ENCODE assay signal across 19 cellular contexts in the genomic region with DNA sequence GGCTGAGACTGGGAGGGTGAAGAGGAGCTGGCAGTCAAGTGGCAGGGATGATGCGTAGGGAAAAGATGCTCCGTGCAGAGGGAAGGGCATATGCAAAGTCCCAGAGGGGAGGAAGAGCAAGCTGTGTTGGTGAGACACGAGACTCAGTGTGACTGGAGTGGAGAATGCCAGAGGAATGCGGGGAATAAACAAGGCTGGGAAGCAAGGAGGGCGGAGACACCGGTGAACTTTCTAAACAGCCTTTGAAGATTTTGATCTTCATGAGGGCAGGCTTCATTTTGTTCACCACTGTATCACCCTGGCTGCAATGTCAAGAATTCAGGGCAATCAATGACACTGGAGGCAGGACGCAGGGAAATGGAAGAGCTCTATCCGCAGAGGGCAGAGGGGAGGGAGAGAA.
DNase-seq lines count a peak whose midpoint lies in the region; ATAC-seq and TF ChIP-seq lines count a peak whose summit lies in the region.
"Had no signal": no experiment of that assay in that cellular context is flagged by ENCODE, and none has a peak within 500 bp of the region (broad histone marks: within the 10 kb centered on the region; RNA-seq: fewer than 3 reads in every experiment).

No MANE protein-coding gene starts in this region.

- H3F3A ChIP-seq in neural progenitor cell (ENCODE audit: low read depth) = no peaks in the 10 kb centered on the region

- H3K36me3 Mint-ChIP-seq in activated naive CD4-positive, alpha-beta T cell treated with anti-CD3 and anti-CD28 coated beads, Interleukin-2, amount 50 U/mL, for 72 hours = peaks cover 6 to 18% of the 10 kb centered on the region in 2 donors
- H3K36me3 Mint-ChIP-seq in neural progenitor cell = no peaks in the 10 kb centered on the region
- H3K36me3 Mint-ChIP-seq: CD4-positive, alpha-beta memory T cell; IgD-negative memory B cell had no signal

- H3K36me3 ChIP-seq in neural progenitor cell = no peaks in the 10 kb centered on the region

- H3K79me2 ChIP-seq in neural progenitor cell (ENCODE audit: low read depth) = no peaks in the 10 kb centered on the region

- H3K4me2 ChIP-seq in neural progenitor cell = no peak overlapping the region

- intact Hi-C loops in lower leg skin (cut with DNase I; ENCODE audit: low total_unique reads) = no loop called here

- H3K4me3 ChIP-seq in neural progenitor cell = no peak overlapping the region
- H3K4me3 ChIP-seq in lower leg skin (ENCODE audit: low read depth, poor library complexity, severe bottlenecking) = no peak overlapping the region

- peak overlapping the region; percentile 53 to 88 for H3K27ac Mint-ChIP-seq in activated naive CD4-positive, alpha-beta T cell treated with anti-CD3 and anti-CD28 coated beads, Interleukin-2, amount 50 U/mL, for 72 hours
- H3K27ac Mint-ChIP-seq in neural progenitor cell = peak overlapping the region; percentile 74
- H3K27ac Mint-ChIP-seq: IgD-negative memory B cell had no signal

- no peak for DNase-seq in activated naive CD4-positive, alpha-beta T cell treated with anti-CD3 and anti-CD28 coated beads, Interleukin-2, amount 50 U/mL, for 72 hours (ENCODE audit: low spot score in 2 of 2)
- DNase-seq in activated naive CD4-positive, alpha-beta T cell treated with anti-CD3 and anti-CD28 coated beads, Interleukin-2, amount 50 U/mL, for 16 hours = no peak
- DNase-seq in H4 (ENCODE audit: low spot score) (peak; percentile 14), amniotic epithelial cell (ENCODE audit: low read depth) (peak; percentile 16), neural progenitor cell (ENCODE audit: low spot score) (no peak), NCI-H1048 (lab: John Stamatoyannopoulos, UW) (no peak), lower leg skin (ENCODE audit: low spot score in 2 of 2) (no peak)
- DNase-seq: CD4-positive, alpha-beta memory T cell; DMS79 treated with DMSO at 0.1 percent for 48 hours; GDM1; H7; NCI-H1417 treated with DMSO at 0.1 percent for 48 hours; NCI-H2029; NCI-H510A; NCI-H82 had no signal

- ATAC-seq in activated naive CD4-positive, alpha-beta T cell treated with anti-CD3 and anti-CD28 coated beads, Interleukin-2, amount 50 U/mL, for 72 hours = no peak
- no peak for ATAC-seq in HG02642 (IDR thresholded peaks at IDR 0.05; ENCODE audit: poor library complexity, unreplicated experiment)
- ATAC-seq: Panc1, Right ventricle myocardium inferior had no signal

- no peaks in the 10 kb centered on the region for H3K9me3 ChIP-seq in neural progenitor cell (ENCODE audit: low read depth)

- TF ChIP-seq CTCF in neural progenitor cell (IDR thresholded peaks at IDR 0.05) (no peak), lower leg skin (IDR thresholded peaks at IDR 0.05) (no peak)

- H3K27ac ChIP-seq in neural progenitor cell = no peak overlapping the region

- no peak for TF ChIP-seq POLR2A in lower leg skin (IDR thresholded peaks at IDR 0.05)

- H3K27me3 Mint-ChIP-seq in neural progenitor cell (ENCODE audit: insufficient read depth, low read depth) = peaks cover 11% of the 10 kb centered on the region
- H3K27me3 Mint-ChIP-seq: CD4-positive, alpha-beta memory T cell had no signal

- no peaks in the 10 kb centered on the region for H4K20me1 ChIP-seq in neural progenitor cell (ENCODE audit: low read depth)

- peaks cover 16% of the 10 kb centered on the region for H3K4me1 Mint-ChIP-seq in neural progenitor cell
- H3K4me1 Mint-ChIP-seq: IgD-negative memory B cell had no signal

- H3K9me3 Mint-ChIP-seq in activated naive CD4-positive, alpha-beta T cell treated with anti-CD3 and anti-CD28 coated beads, Interleukin-2, amount 50 U/mL, for 72 hours = peaks cover 4 to 10% of the 10 kb centered on the region in 2 donors
- H3K9me3 Mint-ChIP-seq in neural progenitor cell = peaks cover 2% of the 10 kb centered on the region
- H3K9me3 Mint-ChIP-seq: CD4-positive, alpha-beta memory T cell; IgD-negative memory B cell had no signal

- no peaks in the 10 kb centered on the region for H3K4me1 ChIP-seq in neural progenitor cell

- WGBS in lower leg skin, 2 donors = 56 to 62% methylated on average over 8 of the region's 8 CpGs

- H2AFZ ChIP-seq in neural progenitor cell (replicated peaks) = no peak overlapping the region

- H3K27me3 ChIP-seq in neural progenitor cell = no peaks in the 10 kb centered on the region

- H3K9ac ChIP-seq in neural progenitor cell = no peak overlapping the region

- H3K4me3 Mint-ChIP-seq in neural progenitor cell = no peak overlapping the region
- H3K4me3 Mint-ChIP-seq: IgD-negative memory B cell had no signal

Comparison
In these comparisons a context has a peak if more than half of its experiments do, and no peak if none do; other contexts are left out.
1. DNase-seq: peak in H4 (single experiment) and amniotic epithelial cell (single experiment); none in activated naive CD4-positive, alpha-beta T cell treated with anti-CD3 and anti-CD28 coated beads, Interleukin-2, amount 50 U/mL, for 72 hours (0 of 2), activated naive CD4-positive, alpha-beta T cell treated with anti-CD3 and anti-CD28 coated beads, Interleukin-2, amount 50 U/mL, for 16 hours (single experiment), neural progenitor cell (single experiment), NCI-H1048 (single experiment) and lower leg skin (0 of 2).